Comparison of ENCODE assay signal across 8 cellular contexts in genomic region chr17:14069251-14069981, GRCh38. TPM values are rescaled to one million over a fixed set of nuclear protein-coding genes. Genes with fewer than 3 reads are reported as not detected.
DNase-seq lines count a peak whose midpoint lies in the region; ATAC-seq and TF ChIP-seq lines count a peak whose summit lies in the region.

Gene COX10 (plus strand): TSS chr17:14069504. CDS start chr17:14069606, 102 bp downstream.

- peak within 1 kb of the TSS; percentile 79 for H2AFZ ChIP-seq in MM.1S (ENCODE audit: low read length)

- peak; percentile 98 for ATAC-seq in gastroesophageal sphincter

- H3K36me3 ChIP-seq in MM.1S (replicated peaks; ENCODE audit: insufficient read depth, low read length) (peaks cover 3% of the 10 kb centered on the region; the same call in 1 of the 2 replicates), gastroesophageal sphincter (peaks cover 0 to 6% of the 10 kb centered on the region in 2 donors), neutrophil (no peaks in the 10 kb centered on the region)

- in situ Hi-C loops in SK-MEL-5 (cut with HindIII; ENCODE audit: low pct_unique_long_range_greater_than_20kb, low sequenced_read_pairs) = no loop called here

- H3K4me1 ChIP-seq in MM.1S (ENCODE audit: low read length) = peaks cover 21% of the 10 kb centered on the region
- H3K4me1 ChIP-seq in gastroesophageal sphincter = peaks cover 9 to 30% (median 14%) of the 10 kb centered on the region in 3 donors
- peaks cover 12 to 25% of the 10 kb centered on the region in 2 experiments for H3K4me1 ChIP-seq in neutrophil (ENCODE audit: control insufficient read depth in 1 of 2, insufficient read depth in 1 of 2, low read depth in 1 of 2, low read length in 1 of 2)

- no peaks in the 10 kb centered on the region for H3K9me3 ChIP-seq in MM.1S (replicated peaks; ENCODE audit: insufficient read depth, low read length)
- H3K9me3 ChIP-seq in gastroesophageal sphincter = no peaks in the 10 kb centered on the region
- no peaks in the 10 kb centered on the region for H3K9me3 ChIP-seq in neutrophil

- H3K27me3 ChIP-seq in MM.1S (replicated peaks; ENCODE audit: insufficient read depth, low read length) = no peaks in the 10 kb centered on the region
- no peaks in the 10 kb centered on the region for H3K27me3 ChIP-seq in gastroesophageal sphincter
- H3K27me3 ChIP-seq in neutrophil = no peaks in the 10 kb centered on the region

- 1% methylated on average over 22 of the region's 47 CpGs; no CpG with 5 or more reads in 1 of the 2 donors for WGBS in gastroesophageal sphincter (ENCODE audit: low coverage in 1 of 2), 2 donors

- no peaks in the 10 kb centered on the region for H3K9me2 ChIP-seq in MM.1S (replicated peaks; ENCODE audit: insufficient read depth, low read length)

- H3K27ac ChIP-seq in MM.1S (ENCODE audit: low read length) = peak within 1 kb of the TSS; percentile 68
- H3K27ac ChIP-seq in gastroesophageal sphincter = peak within 1 kb of the TSS; percentile 51 to 87 (median 86)
- peak within 1 kb of the TSS; percentile 48 for H3K27ac ChIP-seq in neutrophil
- peak within 1 kb of the TSS; percentile 75 for H3K27ac ChIP-seq in substantia nigra (ENCODE audit: low read depth, low read length, poor library complexity, severe bottlenecking)

- peak; percentile 60 to 61 for TF ChIP-seq POLR2A in gastroesophageal sphincter (IDR thresholded peaks at IDR 0.05)

- peak; percentile 71 for DNase-seq in GDM1 (lab: John Stamatoyannopoulos, UW)
- peak; percentile 79 for DNase-seq in HCEC 1CT
- peak; percentile 90 for DNase-seq in MM.1S
- peak; percentile 89 for DNase-seq in SK-MEL-5 (ENCODE audit: low read depth, low spot score)
- DNase-seq in activated naive CD4-positive, alpha-beta T cell treated with Interleukin-2 at 50 U/mL for 16 hours = peak; percentile 89
- peak; percentile 6 to 90 (median 76) for DNase-seq in substantia nigra (lab: John Stamatoyannopoulos, UW)

- H3K4me3 ChIP-seq in MM.1S (ENCODE audit: low read length) = peak within 1 kb of the TSS; percentile 90
- H3K4me3 ChIP-seq in gastroesophageal sphincter = peak within 1 kb of the TSS; percentile 93
- peak within 1 kb of the TSS; percentile 82 to 87 for H3K4me3 ChIP-seq in neutrophil (ENCODE audit: low read depth in 1 of 2, low read length in 1 of 2)

- H3F3A ChIP-seq in MM.1S (ENCODE audit: insufficient read depth, low read length) = no peaks in the 10 kb centered on the region

- H3K4me2 ChIP-seq in MM.1S (ENCODE audit: low read depth, low read length) = peak within 1 kb of the TSS; percentile 82

- H3K79me2 ChIP-seq in MM.1S (ENCODE audit: low read length) = peaks cover 89% of the 10 kb centered on the region

- TF ChIP-seq EP300 in gastroesophageal sphincter (IDR thresholded peaks at IDR 0.05) = no peak

- no peaks in the 10 kb centered on the region for H4K20me1 ChIP-seq in MM.1S (ENCODE audit: insufficient read depth, low read length)

- peak within 1 kb of the TSS; percentile 92 for H3K9ac ChIP-seq in MM.1S (ENCODE audit: low read length)

- TF ChIP-seq CTCF in MM.1S (IDR thresholded peaks at IDR 0.05; ENCODE audit: low read length) = no peak
- no peak for TF ChIP-seq CTCF in gastroesophageal sphincter (IDR thresholded peaks at IDR 0.05)
- TF ChIP-seq CTCF in neutrophil (IDR thresholded peaks at IDR 0.05) = no peak

RNA-seq across cellular contexts. Expression of gene COX10, which starts in this region (rescaled TPM):
- 33.3 and 35.4 TPM in 2 replicates for total RNA-seq in SK-MEL-5 (2014; rRNA removed; shearing (Covaris generic))
- polyA plus RNA-seq in SK-MEL-5 (2015; cell fraction: cytosol; rRNA removed) = 33.0 and 36.9 TPM in 2 replicates
- 18.5 and 18.6 TPM in 2 replicates for polyA plus RNA-seq in SK-MEL-5 (2015; cell fraction: nucleus; rRNA removed)
- 10 to 100 TPM; 20.3 to 30.0 (median 26.5) TPM for total RNA-seq in gastroesophageal sphincter

Comparison
In these comparisons a context has a peak if more than half of its experiments do, and no peak if none do; other contexts are left out.
1. Peak in every context shown above with its lines: DNase-seq, ATAC-seq, H3K4me3 ChIP-seq and H3K27ac ChIP-seq.